Comparison of ENCODE assay signal across 29 cellular contexts in the genomic region with DNA sequence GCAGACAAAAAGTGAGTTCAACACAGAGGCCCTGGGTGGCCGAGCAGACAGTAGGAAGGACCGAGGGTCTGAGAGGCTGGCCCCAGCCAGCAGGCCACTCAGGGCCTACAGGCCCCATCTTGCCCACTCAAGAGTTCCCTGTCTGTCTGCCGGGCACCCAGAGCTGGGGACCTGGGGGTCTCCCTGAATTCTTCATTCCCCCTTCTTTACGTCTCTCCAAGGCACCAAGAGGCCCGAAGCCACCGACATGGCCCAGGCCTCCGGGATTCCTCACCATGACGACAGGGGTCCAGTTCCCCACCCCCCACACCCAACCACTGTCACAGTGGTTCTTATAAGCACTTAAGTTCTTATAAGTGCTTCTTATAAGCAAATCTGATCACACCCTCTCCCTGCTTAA. TPM values are rescaled to one million over a fixed set of nuclear protein-coding genes. Genes with fewer than 3 reads are reported as not detected.
"Had no signal": no experiment of that assay in that cellular context is flagged by ENCODE, and none has a peak within 500 bp of the region (broad histone marks: within the 10 kb centered on the region; RNA-seq: fewer than 3 reads in every experiment).

No MANE protein-coding gene starts in this region.

- H3K27ac ChIP-seq: ascending aorta, cardiac muscle cell, SJCRH30, SK-N-MC had no signal

- H3K4me3 ChIP-seq: ascending aorta, cardiac muscle cell, K562, SJCRH30, SK-N-MC had no signal

- H3K4me3 Mint-ChIP-seq: activated CD8-positive, alpha-beta T cell treated with anti-CD3 and anti-CD28 coated beads, Interleukin-2, amount 10 ng/mL, durations not matched to agents 7 days and 5 days; activated naive CD4-positive, alpha-beta T cell treated with anti-CD3 and anti-CD28 coated beads, Interleukin-2, amount 50 U/mL, for 24 hours; activated naive CD8-positive, alpha-beta T cell treated with anti-CD3 and anti-CD28 coated beads, Interleukin-2, amount 10 ng/mL, durations not matched to agents 7 days and 5 days had no signal

- H3K4me1 Mint-ChIP-seq: activated naive CD4-positive, alpha-beta T cell treated with anti-CD3 and anti-CD28 coated beads, Interleukin-2, amount 50 U/mL, for 24 hours; activated naive CD8-positive, alpha-beta T cell treated with anti-CD3 and anti-CD28 coated beads, Interleukin-2, amount 10 ng/mL, durations not matched to agents 7 days and 5 days had no signal

- H3K27me3 ChIP-seq: ascending aorta, cardiac muscle cell, SJCRH30 had no signal

- H3K27me3 Mint-ChIP-seq: activated naive CD4-positive, alpha-beta T cell treated with anti-CD3 and anti-CD28 coated beads, Interleukin-2, amount 50 U/mL, for 24 hours; activated naive CD8-positive, alpha-beta T cell treated with anti-CD3 and anti-CD28 coated beads, Interleukin-2, amount 10 ng/mL, durations not matched to agents 7 days and 5 days had no signal

- H3K36me3 Mint-ChIP-seq: activated naive CD4-positive, alpha-beta T cell treated with anti-CD3 and anti-CD28 coated beads, Interleukin-2, amount 50 U/mL, for 24 hours; activated naive CD8-positive, alpha-beta T cell treated with anti-CD3 and anti-CD28 coated beads, Interleukin-2, amount 10 ng/mL, durations not matched to agents 7 days and 5 days had no signal

- H3K9me3 ChIP-seq: ascending aorta, SJCRH30 had no signal

- DNase-seq: activated CD4-positive, alpha-beta T cell treated with anti-CD3 and anti-CD28 coated beads for 4 hours; activated CD4-positive, alpha-beta T cell treated with anti-CD3 and anti-CD28 coated beads, Interleukin-2, amount 50 U/mL, for 1 hour; activated CD8-positive, alpha-beta memory T cell treated with anti-CD3 and anti-CD28 coated beads, Interleukin-2, amount 50 U/mL, for 4 hours; activated CD8-positive, alpha-beta T cell treated with anti-CD3 and anti-CD28 coated beads, Interleukin-2, amount 10 ng/mL, durations not matched to agents 7 days and 5 days; activated gamma-delta T cell; activated naive CD4-positive, alpha-beta T cell treated with Interleukin-2 at 50 U/mL for 16 hours; activated naive CD8-positive, alpha-beta T cell treated with anti-CD3 and anti-CD28 coated beads, Interleukin-2, amount 10 ng/mL, durations not matched to agents 7 days and 5 days; amygdala; NCI-H1092 treated with DMSO at 0.1 percent for 48 hours; NCI-H1417; NCI-H146; NCI-H187; NCI-H2029 treated with DMSO at 0.1 percent for 48 hours; NCI-H2107; NCI-H2171 treated with DMSO at 0.1 percent for 48 hours; NCI-H226; NCI-H446 treated with DMSO at 0.1 percent for 48 hours; SHP77; SJCRH30; T1000 had no signal

- H3K36me3 ChIP-seq: ascending aorta, cardiac muscle cell, SJCRH30 had no signal

- ATAC-seq: activated CD8-positive, alpha-beta T cell treated with anti-CD3 and anti-CD28 coated beads, Interleukin-2, amount 10 ng/mL, durations not matched to agents 7 days and 5 days; K562; Panc1 had no signal

- H3K27ac Mint-ChIP-seq: activated CD8-positive, alpha-beta T cell treated with anti-CD3 and anti-CD28 coated beads, Interleukin-2, amount 10 ng/mL, durations not matched to agents 7 days and 5 days; activated naive CD4-positive, alpha-beta T cell treated with anti-CD3 and anti-CD28 coated beads, Interleukin-2, amount 50 U/mL, for 24 hours; activated T-helper 2 cell treated with anti-CD3 and anti-CD28 coated beads, Interferon-gamma antibody, Interleukin-2, Interleukin-4, amounts not matched to agents 10 μg/mL and 5 μg/mL and 100 μg/mL, durations not matched to agents 14 hours and 24 hours and 36 hours had no signal

- H3K9me3 Mint-ChIP-seq: activated naive CD4-positive, alpha-beta T cell treated with anti-CD3 and anti-CD28 coated beads, Interleukin-2, amount 50 U/mL, for 24 hours; activated naive CD8-positive, alpha-beta T cell treated with anti-CD3 and anti-CD28 coated beads, Interleukin-2, amount 10 ng/mL, durations not matched to agents 7 days and 5 days; activated T-helper 2 cell treated with anti-CD3 and anti-CD28 coated beads, Interferon-gamma antibody, Interleukin-2, Interleukin-4, amounts not matched to agents 10 μg/mL and 5 μg/mL and 100 μg/mL, durations not matched to agents 14 hours and 24 hours and 36 hours had no signal

- H3K4me1 ChIP-seq: ascending aorta, SJCRH30 had no signal

RNA-seq across cellular contexts. Expression of a gene that starts 49.2 kb away (rescaled TPM):
- total RNA-seq: activated CD8-positive, alpha-beta T cell treated with anti-CD3 and anti-CD28 coated beads, Interleukin-2, amount 10 ng/mL, durations not matched to agents 7 days and 5 days; activated T-helper 2 cell treated with anti-CD3 and anti-CD28 coated beads, Interferon-gamma antibody, Interleukin-2, Interleukin-4, amounts not matched to agents 10 μg/mL and 5 μg/mL and 100 μg/mL, durations not matched to agents 14 hours and 24 hours and 36 hours; ascending aorta; K562; M059J; SJCRH30; T-helper 2 cell treated with Interferon-gamma antibody and Interleukin-4, amounts not matched to agents 100 ng/mL and 5 ng/mL, for 36 hours had no signal
